Comparison of ENCODE assay signal across 13 cellular contexts in genomic region chr3:41267975-41268640, GRCh38.
DNase-seq lines count a peak whose midpoint lies in the region; ATAC-seq and TF ChIP-seq lines count a peak whose summit lies in the region.
"Had no signal": no experiment of that assay in that cellular context is flagged by ENCODE, and none has a peak within 500 bp of the region (broad histone marks: within the 10 kb centered on the region; RNA-seq: fewer than 3 reads in every experiment).

No MANE protein-coding gene starts in this region.

- H3K27me3 ChIP-seq in AG04450 (ENCODE audit: control insufficient read depth, insufficient read depth, low read length): no peaks in the 10 kb centered on the region
- H3K27me3 ChIP-seq in SK-N-SH (ENCODE audit: insufficient read depth): no peaks in the 10 kb centered on the region
- H3K27me3 ChIP-seq in heart left ventricle: no peaks in the 10 kb centered on the region

- no peak for ATAC-seq in heart left ventricle
- ATAC-seq in GM21381 (IDR thresholded peaks at IDR 0.05; ENCODE audit: unreplicated experiment): no peak
- no peak for ATAC-seq in GM18498 (IDR thresholded peaks at IDR 0.05; ENCODE audit: unreplicated experiment)
- ATAC-seq: stimulated activated naive CD8-positive, alpha-beta T cell treated with anti-CD3 and anti-CD28 coated beads, Interleukin-15, Interleukin-2, amounts not matched to agents 100 U/mL and 50 U/mL, for 24 hours had no signal

- H3K27me3 Mint-ChIP-seq in HFFc6 (ENCODE audit: insufficient read depth): no peaks in the 10 kb centered on the region

- H3K36me3 ChIP-seq in SK-N-SH (replicated peaks in 1 of 2; ENCODE audit: control insufficient read depth in 1 of 2, insufficient read depth in 2 of 2, low read length in 1 of 2) (no peaks in the 10 kb centered on the region), heart left ventricle (no peaks in the 10 kb centered on the region)

- H3K4me2 ChIP-seq in SK-N-SH: peak overlapping the region; percentile 35

- TF ChIP-seq CTCF in AG04450 (IDR thresholded peaks at IDR 0.05; ENCODE audit: low read depth, low read length): no peak
- TF ChIP-seq CTCF in HFFc6 (IDR thresholded peaks at IDR 0.05): no peak
- TF ChIP-seq CTCF in SK-N-SH (IDR thresholded peaks at IDR 0.05): no peak
- no peak for TF ChIP-seq CTCF in foreskin fibroblast (IDR thresholded peaks at IDR 0.05; ENCODE audit: low read depth, low read length)
- no peak for TF ChIP-seq CTCF in heart left ventricle (IDR thresholded peaks at IDR 0.05)

- H4K20me1 ChIP-seq in SK-N-SH (ENCODE audit: insufficient read depth): no peaks in the 10 kb centered on the region

- peak in 1 of 2 experiments; percentile 51; a peak in 1 of 4 replicates for TF ChIP-seq EP300 in SK-N-SH (IDR thresholded peaks at IDR 0.05; ENCODE audit: borderline replicate concordance in 1 of 2, low read depth in 1 of 2, low read length in 1 of 2)

- no peak overlapping the region for H3K9ac ChIP-seq in SK-N-SH

- H3F3A ChIP-seq in SK-N-SH (replicated peaks; ENCODE audit: insufficient read depth): peaks cover 11% of the 10 kb centered on the region

- DNase-seq in AG04450 (ENCODE audit: low read depth, low spot score): peak; percentile 78
- peak; percentile 93 for DNase-seq in HFFc6
- DNase-seq in SK-N-SH: no peak
- DNase-seq in foreskin fibroblast: peak; percentile 93 to 96
- no peak for DNase-seq in heart left ventricle
- DNase-seq in substantia nigra (lab: John Stamatoyannopoulos, UW): no peak
- DNase-seq: activated CD4-positive, alpha-beta T cell treated with anti-CD3 and anti-CD28 coated beads, Interleukin-2, amount 50 U/mL, for 1 hour; GF-D8; islet precursor cell; retina; stimulated activated naive CD8-positive, alpha-beta T cell treated with anti-CD3 and anti-CD28 coated beads, Interleukin-15, Interleukin-2, amounts not matched to agents 100 U/mL and 50 U/mL, for 24 hours had no signal

- H3K4me3 ChIP-seq in AG04450 (ENCODE audit: low read depth, low read length) (no peak overlapping the region), SK-N-SH (ENCODE audit: low read depth in 2 of 2, low read length in 1 of 2) (no peak overlapping the region), foreskin fibroblast (ENCODE audit: low read depth in 1 of 2, low read length in 2 of 2) (no peak overlapping the region), heart left ventricle (no peak overlapping the region)

- H3K9me3 ChIP-seq in AG04450 (ENCODE audit: control insufficient read depth, insufficient read depth, low read length) (no peaks in the 10 kb centered on the region; the same call in 1 of the 2 replicates), SK-N-SH (no peaks in the 10 kb centered on the region), heart left ventricle (peaks cover 0 to 11% (median 0%) of the 10 kb centered on the region in 12 donors)

- H3K36me3 Mint-ChIP-seq in HFFc6 (ENCODE audit: low read depth): peaks cover 4% of the 10 kb centered on the region; the same call in 1 of the 2 replicates

- H3K4me1 Mint-ChIP-seq in HFFc6 (ENCODE audit: low read depth): peaks cover 41% of the 10 kb centered on the region

- peak overlapping the region; percentile 75 for H3K27ac Mint-ChIP-seq in HFFc6

- 64% methylated on average over 8 of the region's 8 CpGs for WGBS in SK-N-SH (ENCODE audit: low lambda C conversion rate)
- 92 to 97% (median 95%) methylated on average over 8 of the region's 8 CpGs for whole genome bisulfite sequencing in heart left ventricle, 4 donors

- TF ChIP-seq POLR2A in heart left ventricle (IDR thresholded peaks at IDR 0.05): no peak

- TF ChIP-seq RAD21 in SK-N-SH (IDR thresholded peaks at IDR 0.05; ENCODE audit: low read length): no peak

- no peak overlapping the region for H2AFZ ChIP-seq in SK-N-SH (ENCODE audit: low read depth)

- H3K4me1 ChIP-seq in SK-N-SH (ENCODE audit: control insufficient read depth in 1 of 2, insufficient read depth in 2 of 2, low read depth in 1 of 2, low read length in 1 of 2): peaks cover 9 to 11% of the 10 kb centered on the region in 2 experiments; a peak in 3 of 4 replicates
- H3K4me1 ChIP-seq in heart left ventricle: peaks cover 0 to 8% (median 2%) of the 10 kb centered on the region in 12 donors

- CTCF ChIA-PET in AG04450 (lab: Charles Lee) (no interaction called here), SK-N-SH (lab: Yijun Ruan, JAX) (interaction anchor here (1.0 kb wide), 1 partner anchor 18 kb away, joined by 3 read pairs; no protein-coding TSS in a partner anchor)

- POLR2A ChIA-PET in AG04450 (lab: Yijun Ruan, JAX): interaction anchor here (1.3 kb wide), 1 partner anchor 69 kb away, joined by 4 read pairs; the partner anchor contains the start of gene CTNNB1
- POLR2A ChIA-PET in SK-N-SH (lab: Yijun Ruan, JAX): no interaction called here

- no peaks in the 10 kb centered on the region for H3K9me3 Mint-ChIP-seq in HFFc6

- no peaks in the 10 kb centered on the region for H3K9me2 ChIP-seq in SK-N-SH

- intact Hi-C loops in heart left ventricle (cut with DNase I): no loop called here

- H3K27ac ChIP-seq in AG04450 (ENCODE audit: low read depth, low read length) (peak overlapping the region; percentile 65), SK-N-SH (ENCODE audit: low read depth in 2 of 2, low read length in 1 of 2) (peak overlapping the region in 1 of 2 experiments; percentile 64; a peak in 2 of 4 replicates), heart left ventricle (no peak overlapping the region), substantia nigra (ENCODE audit: low read depth, low read length, poor library complexity, severe bottlenecking) (no peak overlapping the region)

- no peaks in the 10 kb centered on the region for H3K79me2 ChIP-seq in SK-N-SH (ENCODE audit: insufficient read depth)

- H3K4me3 Mint-ChIP-seq in HFFc6: no peak overlapping the region

TF ChIP-seq in SK-N-SH, 30 proteins besides CTCF, POLR2A, EP300 and RAD21 (continues in another document):
- TF ChIP-seq NRF1 (IDR thresholded peaks at IDR 0.05; ENCODE audit: low read depth, low read length) (no peak), MEF2A (IDR thresholded peaks at IDR 0.05; ENCODE audit: borderline replicate concordance, low read depth) (no peak), GATA2 (CRISPR knock-in tag; IDR thresholded peaks at IDR 0.05) (no peak), SMC3 (IDR thresholded peaks at IDR 0.05; ENCODE audit: low read depth, low read length) (no peak), TEAD4 (IDR thresholded peaks at IDR 0.05; ENCODE audit: borderline replicate concordance, insufficient read depth) (no peak), FOXM1 (IDR thresholded peaks at IDR 0.05; ENCODE audit: low read depth) (no peak), TCF12 (IDR thresholded peaks at IDR 0.05) (peak; percentile 71), TAF1 (IDR thresholded peaks at IDR 0.05; ENCODE audit: borderline replicate concordance, low read depth, low read length) (no peak), CHD2 (IDR thresholded peaks at IDR 0.05; ENCODE audit: low read length, partially characterized antibody) (no peak), ELF1 (IDR thresholded peaks at IDR 0.05) (no peak), USF1 (IDR thresholded peaks at IDR 0.05; ENCODE audit: borderline replicate concordance, low read depth) (no peak), YY1 (IDR thresholded peaks at IDR 0.05; ENCODE audit: low read depth) (no peak; the same call in 1 of the 2 replicates), RCOR1 (IDR thresholded peaks at IDR 0.05; ENCODE audit: low read length) (no peak), USF2 (IDR thresholded peaks at IDR 0.05; ENCODE audit: borderline replicate concordance, low read depth, low read length) (no peak), IRF3 (IDR thresholded peaks at IDR 0.05; ENCODE audit: low read depth, low read length) (no peak), NFIC (IDR thresholded peaks at IDR 0.05; ENCODE audit: borderline replicate concordance) (no peak), FOSL2 (IDR thresholded peaks at IDR 0.05; ENCODE audit: borderline replicate concordance, low read depth) (peak; percentile 91), MXI1 (IDR thresholded peaks at IDR 0.05; ENCODE audit: low read depth, low read length) (no peak), PBX3 (IDR thresholded peaks at IDR 0.05) (peak; percentile 66; the same call in 1 of the 2 replicates), SIN3A (IDR thresholded peaks at IDR 0.05; ENCODE audit: borderline replicate concordance, low read depth, low read length) (no peak), FOXJ3 (CRISPR knock-in tag; IDR thresholded peaks at IDR 0.05) (no peak), RFX5 (IDR thresholded peaks at IDR 0.05; ENCODE audit: low read length) (no peak)

Comparison
In these comparisons a context has a peak if more than half of its experiments do, and no peak if none do; other contexts are left out.
1. DNase-seq: peak in AG04450 (single experiment), HFFc6 (single experiment) and foreskin fibroblast (2 of 2); none in SK-N-SH (single experiment), heart left ventricle (0 of 5) and substantia nigra (0 of 49).